ENCODE assay signal across 10 cellular contexts in the genomic region with DNA sequence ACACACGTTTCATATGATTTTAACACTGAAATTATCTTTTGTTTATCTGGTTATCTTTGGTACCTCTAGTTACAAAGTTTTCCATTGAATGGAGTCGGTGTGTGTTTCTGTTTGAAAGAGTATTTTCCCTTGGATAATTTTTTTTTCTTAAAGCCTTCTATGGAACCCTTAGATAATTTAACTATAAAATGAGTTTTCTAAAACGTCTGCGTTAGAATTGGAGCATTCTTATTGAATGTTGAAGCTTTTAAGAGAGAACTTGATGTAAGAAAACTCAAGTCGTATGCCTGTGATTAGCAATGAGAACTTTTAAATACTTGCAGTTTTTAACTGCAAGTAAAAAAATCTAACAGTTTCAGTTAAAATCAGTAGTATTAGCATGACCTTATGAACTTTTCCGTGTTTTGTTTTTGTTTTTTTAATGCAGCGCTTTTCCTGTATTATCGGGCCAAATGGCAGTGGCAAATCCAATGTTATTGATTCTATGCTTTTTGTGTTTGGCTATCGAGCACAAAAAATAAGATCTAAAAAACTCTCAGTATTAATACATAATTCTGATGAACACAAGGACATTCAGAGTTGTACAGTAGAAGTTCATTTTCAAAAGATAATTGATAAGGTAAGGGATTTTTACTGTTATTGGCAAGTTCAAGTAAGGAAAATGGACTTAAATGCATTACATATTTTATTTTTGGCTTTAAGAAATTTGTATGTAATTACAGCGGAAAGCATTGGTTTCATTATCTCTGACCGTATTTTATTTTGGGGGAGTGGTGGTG. TPM values are rescaled to one million over a fixed set of nuclear protein-coding genes. Genes with fewer than 3 reads are reported as not detected.
A peak's percentile ranks its signal among the peaks of the same experiment; 100 is the strongest.
DNase-seq lines count a peak whose midpoint lies in the region; ATAC-seq and TF ChIP-seq lines count a peak whose summit lies in the region.
"Had no signal": no experiment of that assay in that cellular context is flagged by ENCODE, and none has a peak within 500 bp of the region (broad histone marks: within the 10 kb centered on the region; RNA-seq: fewer than 3 reads in every experiment).

No MANE protein-coding gene starts in this region.

- no peak for TF ChIP-seq POLR2A in gastrocnemius medialis (IDR thresholded peaks at IDR 0.05)

- no peaks in the 10 kb centered on the region for H3K9me3 Mint-ChIP-seq in activated naive CD4-positive, alpha-beta T cell treated with anti-CD3 and anti-CD28 coated beads, Interleukin-2, amount 10 ng/mL, durations not matched to agents 7 days and 5 days
- H3K9me3 Mint-ChIP-seq in activated CD4-positive, alpha-beta memory T cell treated with anti-CD3 and anti-CD28 coated beads for 36 hours: no peaks in the 10 kb centered on the region

- peaks cover 6% of the 10 kb centered on the region for H3K27me3 Mint-ChIP-seq in activated naive CD4-positive, alpha-beta T cell treated with anti-CD3 and anti-CD28 coated beads, Interleukin-2, amount 10 ng/mL, durations not matched to agents 7 days and 5 days
- peaks cover 4% of the 10 kb centered on the region for H3K27me3 Mint-ChIP-seq in activated CD4-positive, alpha-beta memory T cell treated with anti-CD3 and anti-CD28 coated beads for 36 hours

- no peaks in the 10 kb centered on the region for H3K9me3 ChIP-seq in iPS-18a (ENCODE audit: control insufficient read depth, low read depth, low read length)
- no peaks in the 10 kb centered on the region for H3K9me3 ChIP-seq in thoracic aorta
- H3K9me3 ChIP-seq in gastrocnemius medialis: no peaks in the 10 kb centered on the region

- intact Hi-C loops in activated CD4-positive, alpha-beta memory T cell treated with anti-CD3 and anti-CD28 coated beads for 36 hours (cut with micrococcal nuclease): loop anchor here (5.0 kb wide), 1 partner anchor 415 kb away; a partner anchor contains a TSS
- intact Hi-C loops in sciatic nerve (cut with DNase I) (no loop called here), gastrocnemius medialis (cut with DNase I; ENCODE audit: low total_unique reads) (no loop called here)

- H3K27ac ChIP-seq in iPS-18a (ENCODE audit: low read length) (no peak overlapping the region), thoracic aorta (peak overlapping the region; percentile 85 to 93), gastrocnemius medialis (no peak overlapping the region)

- H3K4me3 Mint-ChIP-seq in activated naive CD4-positive, alpha-beta T cell treated with anti-CD3 and anti-CD28 coated beads, Interleukin-2, amount 10 ng/mL, durations not matched to agents 7 days and 5 days: peak overlapping the region; percentile 91
- H3K4me3 Mint-ChIP-seq in activated CD4-positive, alpha-beta memory T cell treated with anti-CD3 and anti-CD28 coated beads for 36 hours: peak overlapping the region; percentile 98

- CTCF ChIA-PET in activated naive CD4-positive, alpha-beta T cell treated with anti-CD3 and anti-CD28 coated beads, Interleukin-2, amount 10 ng/mL, durations not matched to agents 7 days and 5 days (lab: Charles Lee): interaction anchor here (1.1 kb wide), 2 partner anchors 8 to 10 kb away, joined by 4 read pairs; no protein-coding TSS in a partner anchor
- CTCF ChIA-PET in activated CD4-positive, alpha-beta memory T cell treated with anti-CD3 and anti-CD28 coated beads for 36 hours (lab: Charles Lee): interaction anchor here (0.8 to 1.8 kb wide), 6 partner anchors 10 to 370 kb away, joined by 3 to 10 read pairs (median 4); a partner anchor contains a TSS

- H3K27ac Mint-ChIP-seq in activated naive CD4-positive, alpha-beta T cell treated with anti-CD3 and anti-CD28 coated beads, Interleukin-2, amount 10 ng/mL, durations not matched to agents 7 days and 5 days: peak overlapping the region; percentile 83
- peak overlapping the region; percentile 35 for H3K27ac Mint-ChIP-seq in activated CD4-positive, alpha-beta memory T cell treated with anti-CD3 and anti-CD28 coated beads for 36 hours

- H3K4me1 ChIP-seq in iPS-18a (ENCODE audit: control insufficient read depth, low read depth, low read length) (peaks cover 13% of the 10 kb centered on the region), thoracic aorta (ENCODE audit: control insufficient read depth in 1 of 2, low read depth in 2 of 2) (peaks cover 0 to 16% of the 10 kb centered on the region in 2 donors), gastrocnemius medialis (peaks cover 20 to 28% of the 10 kb centered on the region in 2 donors)

- H3K9ac ChIP-seq in iPS-18a (ENCODE audit: low read length): peak overlapping the region; percentile 98

- no peaks in the 10 kb centered on the region for H3K27me3 ChIP-seq in iPS-18a (ENCODE audit: control insufficient read depth, insufficient read depth, low read length)
- H3K27me3 ChIP-seq in thoracic aorta (replicated peaks; ENCODE audit: insufficient read depth): no peaks in the 10 kb centered on the region
- no peaks in the 10 kb centered on the region for H3K27me3 ChIP-seq in gastrocnemius medialis

- ATAC-seq in thoracic aorta (ENCODE audit: insufficient number of reproducible peaks, low FRiP score, low read depth): no peak
- no peak for ATAC-seq in sciatic nerve
- ATAC-seq in gastrocnemius medialis: no peak
- ATAC-seq: left ventricle myocardium superior had no signal

- H3K4me1 Mint-ChIP-seq in activated naive CD4-positive, alpha-beta T cell treated with anti-CD3 and anti-CD28 coated beads, Interleukin-2, amount 10 ng/mL, durations not matched to agents 7 days and 5 days: peaks cover 58% of the 10 kb centered on the region
- H3K4me1 Mint-ChIP-seq in activated CD4-positive, alpha-beta memory T cell treated with anti-CD3 and anti-CD28 coated beads for 36 hours (ENCODE audit: low read depth): peaks cover 34% of the 10 kb centered on the region

- POLR2A ChIA-PET in activated CD4-positive, alpha-beta memory T cell treated with anti-CD3 and anti-CD28 coated beads for 36 hours (lab: Charles Lee): interaction anchor here (2.6 kb wide), 1 partner anchor 46 kb away, joined by 15 read pairs; a partner anchor contains a TSS

- TF ChIP-seq CTCF in thoracic aorta (IDR thresholded peaks at IDR 0.05): no peak
- TF ChIP-seq CTCF in gastrocnemius medialis (IDR thresholded peaks at IDR 0.05 in 4 of 5, conservative IDR thresholded peaks at IDR 0.05 in 1 of 5): no peak

- H3K36me3 Mint-ChIP-seq in activated naive CD4-positive, alpha-beta T cell treated with anti-CD3 and anti-CD28 coated beads, Interleukin-2, amount 10 ng/mL, durations not matched to agents 7 days and 5 days: peaks cover 51% of the 10 kb centered on the region
- peaks cover 58% of the 10 kb centered on the region for H3K36me3 Mint-ChIP-seq in activated CD4-positive, alpha-beta memory T cell treated with anti-CD3 and anti-CD28 coated beads for 36 hours

- H3K4me3 ChIP-seq in iPS-18a (ENCODE audit: low read length) (peak overlapping the region; percentile 83), thoracic aorta (peak overlapping the region; percentile 86), gastrocnemius medialis (no peak overlapping the region)

- H3K36me3 ChIP-seq in iPS-18a (ENCODE audit: control insufficient read depth, low read depth, low read length) (peaks cover 39% of the 10 kb centered on the region), thoracic aorta (no peaks in the 10 kb centered on the region), gastrocnemius medialis (no peaks in the 10 kb centered on the region)

- in situ Hi-C loops in gastrocnemius medialis (cut with MboI; ENCODE audit: low sequenced_read_pairs in 4 of 4): loop anchor here in 1 of 4 donors (25.0 kb wide), 1 partner anchor 365 kb away; no protein-coding TSS in a partner anchor

- DNase-seq in activated naive CD4-positive, alpha-beta T cell treated with anti-CD3 and anti-CD28 coated beads, Interleukin-2, amount 10 ng/mL, durations not matched to agents 7 days and 5 days: no peak
- DNase-seq in activated naive CD4-positive, alpha-beta T cell (lab: John Stamatoyannopoulos, UW): no peak
- no peak for DNase-seq in activated CD4-positive, alpha-beta memory T cell treated with anti-CD3 and anti-CD28 coated beads for 36 hours
- DNase-seq in thoracic aorta (ENCODE audit: low spot score): no peak
- DNase-seq in sciatic nerve (ENCODE audit: low spot score): no peak
- no peak for DNase-seq in gastrocnemius medialis
- DNase-seq in SKM-1 (lab: John Stamatoyannopoulos, UW; ENCODE audit: unreplicated experiment): no peak
- DNase-seq: activated CD4-positive, CD25-positive, alpha-beta regulatory T cell treated with anti-CD3 and anti-CD28 coated beads, Interleukin-2, amount 50 U/mL, for 72 hours; left ventricle myocardium superior had no signal

RNA-seq across cellular contexts. Expression of a gene that starts 3.0 kb away (rescaled TPM):
- 100 to 1,000 TPM; 143 to 157 TPM for total RNA-seq in activated CD4-positive, alpha-beta memory T cell treated with anti-CD3 and anti-CD28 coated beads for 36 hours
- total RNA-seq in thoracic aorta (10 to 100 TPM; 70.2 to 97.2 TPM), sciatic nerve (21.4 TPM), gastrocnemius medialis (10 to 100 TPM in 3 of 4 donors, 1 to 10 TPM in 1; 7.2 to 24.3 (median 14.7) TPM)

RNA-seq across cellular contexts. Expression of a gene that starts 3.4 kb away (rescaled TPM):
- total RNA-seq in activated CD4-positive, alpha-beta memory T cell treated with anti-CD3 and anti-CD28 coated beads for 36 hours: 10 to 100 TPM; 13.4 to 13.9 TPM
- total RNA-seq in thoracic aorta: 10 to 100 TPM; 44.1 to 61.4 TPM
- 26.8 TPM for total RNA-seq in sciatic nerve
- total RNA-seq in gastrocnemius medialis: 1 to 10 TPM; 3.9 to 7.9 (median 6.0) TPM

RNA-seq across cellular contexts. Expression of a gene that starts 47.1 kb away (rescaled TPM):
- total RNA-seq in activated CD4-positive, alpha-beta memory T cell treated with anti-CD3 and anti-CD28 coated beads for 36 hours: 10 to 100 TPM; 27.3 to 30.0 TPM
- total RNA-seq in thoracic aorta (1 to 10 TPM; 4.1 to 5.3 TPM), sciatic nerve (1.4 TPM), gastrocnemius medialis (under 1 TPM; 0.13 to 0.55 (median 0.46) TPM)

Comparison
In these comparisons a context has a peak if more than half of its experiments do, and no peak if none do; other contexts are left out.
1. H3K27ac ChIP-seq: peak in thoracic aorta (2 of 2); none in iPS-18a (single experiment) and gastrocnemius medialis (0 of 4).
2. H3K4me3 ChIP-seq: peak in iPS-18a (single experiment) and thoracic aorta (single experiment); none in gastrocnemius medialis (0 of 4).
3. RNA of a gene that starts 47.1 kb away (total RNA-seq): 27.3 to 30.0 TPM in activated CD4-positive, alpha-beta memory T cell treated with anti-CD3 and anti-CD28 coated beads for 36 hours; 4.1 to 5.3 TPM in thoracic aorta, 1.4 TPM in sciatic nerve (single experiment) and 0.13 to 0.55 TPM in gastrocnemius medialis; every median in the first group is over 4 times any median in the second.